Comparison of ENCODE assay signal across 25 cellular contexts in genomic region chr2:30039101-30039500, GRCh38.
DNase-seq lines count a peak whose midpoint lies in the region; ATAC-seq and FAIRE-seq lines count a peak whose summit lies in the region.
"Had no signal": no experiment of that assay in that cellular context is flagged by ENCODE, and none has a peak within 500 bp of the region (broad histone marks: within the 10 kb centered on the region; RNA-seq: fewer than 3 reads in every experiment).

No MANE protein-coding gene starts in this region.

- DNase-seq in NCI-H82 (lab: John Stamatoyannopoulos, UW), result peak; percentile 93
- no peak for DNase-seq in SK-N-MC (ENCODE audit: low read depth, low spot score)
- DNase-seq in left lobe of liver (ENCODE audit: low spot score), result no peak
- peak; percentile 28 for DNase-seq in small intestine
- DNase-seq in COLO668 (lab: John Stamatoyannopoulos, UW; ENCODE audit: unreplicated experiment), result no peak
- no peak for DNase-seq in activated CD4-positive, alpha-beta T cell treated with anti-CD3 and anti-CD28 coated beads for 1 hour
- DNase-seq: 8988T; ACHN; AML-193; BE2C; Calu3; CD4-positive, alpha-beta T cell; CD8-positive, alpha-beta memory T cell; COR-L47; DMS53; DMS79 treated with DMSO at 0.1 percent for 48 hours; GF-D8; GOT3 had no signal

- 14 to 69% (median 33%) methylated on average over 1 of the region's 1 CpG for WGBS in small intestine, 3 donors

- H3K9me3 ChIP-seq in SK-N-MC (ENCODE audit: low read depth, low read length) (no peaks in the 10 kb centered on the region), small intestine (ENCODE audit: control insufficient read depth, low read depth) (no peaks in the 10 kb centered on the region)
- H3K9me3 ChIP-seq: A549; BE2C; BLaER1 treated with 17β-estradiol and CSF1 and Interleukin-3, amounts not matched to agents 10 nM and 100 nM; HAP-1 had no signal

- H3K4me1 ChIP-seq in small intestine (ENCODE audit: control insufficient read depth in 2 of 2, insufficient read depth in 1 of 2, low read depth in 1 of 2, low read length in 1 of 2), result peaks cover 0 to 3% of the 10 kb centered on the region in 2 donors
- H3K4me1 ChIP-seq: A549, BE2C, HAP-1 had no signal

- H3K27me3 ChIP-seq in small intestine (ENCODE audit: control insufficient read depth in 2 of 2, insufficient read depth in 2 of 2, low read length in 2 of 2), result no peaks in the 10 kb centered on the region
- H3K27me3 ChIP-seq: BE2C; BLaER1 treated with 17β-estradiol and CSF1 and Interleukin-3, amounts not matched to agents 10 nM and 100 nM had no signal

- peak; percentile 89 for ATAC-seq in left lobe of liver
- no peak for ATAC-seq in HG02759 (IDR thresholded peaks at IDR 0.05; ENCODE audit: unreplicated experiment)
- ATAC-seq: A549 had no signal

- H3K36me3 ChIP-seq in SK-N-MC (ENCODE audit: insufficient read depth, low read length) (no peaks in the 10 kb centered on the region), small intestine (ENCODE audit: control insufficient read depth in 2 of 2, insufficient read depth in 2 of 2, low read length in 2 of 2) (no peaks in the 10 kb centered on the region)
- H3K36me3 ChIP-seq: BE2C; BLaER1 treated with 17β-estradiol and CSF1 and Interleukin-3, amounts not matched to agents 10 nM and 100 nM; HAP-1 had no signal

- no peak overlapping the region for H3K9ac ChIP-seq in SK-N-MC (ENCODE audit: insufficient read length)
- H3K9ac ChIP-seq: BLaER1 treated with 17β-estradiol and CSF1 and Interleukin-3, amounts not matched to agents 10 nM and 100 nM had no signal

- 0 out of 2 replicates have a peak overlapping the region, but pooled peaks have one; percentile 2 for H3K27ac ChIP-seq in SK-N-MC
- no peak overlapping the region for H3K27ac ChIP-seq in small intestine (ENCODE audit: low read depth in 1 of 2, low read length in 1 of 2)
- H3K27ac ChIP-seq: A549; BLaER1 treated with 17β-estradiol and CSF1 and Interleukin-3, amounts not matched to agents 10 nM and 100 nM had no signal

- no peak overlapping the region for H3K4me3 ChIP-seq in SK-N-MC
- H3K4me3 ChIP-seq in small intestine (ENCODE audit: low read depth in 1 of 2, low read length in 2 of 2), result no peak overlapping the region
- H3K4me3 ChIP-seq: A549; BLaER1 treated with 17β-estradiol and CSF1 and Interleukin-3, amounts not matched to agents 10 nM and 100 nM; HAP-1 had no signal

- FAIRE-seq in small intestine (lab: Jason Lieb, UNC), result no peak
- FAIRE-seq: A549, GM12891, GM18507, H54 had no signal

Comparison
In these comparisons a context has a peak if more than half of its experiments do, and no peak if none do; other contexts are left out.
1. DNase-seq: peak in NCI-H82 (single experiment) and small intestine (single experiment); none in SK-N-MC (single experiment), left lobe of liver (single experiment), COLO668 (single experiment) and activated CD4-positive, alpha-beta T cell treated with anti-CD3 and anti-CD28 coated beads for 1 hour (single experiment).